18 cellular contexts compared by ENCODE assay signal in the genomic region with DNA sequence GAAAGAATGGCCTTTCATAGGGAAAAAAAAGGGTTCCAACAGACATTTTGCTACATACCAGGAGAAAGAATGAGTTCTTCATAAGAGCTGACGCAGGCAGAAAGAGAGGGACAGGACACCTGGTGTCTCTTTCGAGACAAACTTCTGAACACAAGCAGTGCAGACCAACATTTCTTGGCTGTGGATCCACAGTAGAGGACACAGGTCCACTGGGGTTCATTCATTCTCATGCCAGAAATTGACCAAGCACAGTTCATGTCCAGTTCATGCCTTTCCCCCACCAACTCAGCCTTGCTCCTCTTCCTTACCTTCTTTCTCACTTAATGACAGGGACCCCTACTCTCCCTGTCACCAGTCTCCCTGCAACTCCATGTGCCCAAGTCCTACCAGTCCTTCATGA.
DNase-seq lines count a peak whose midpoint lies in the region; ATAC-seq and TF ChIP-seq lines count a peak whose summit lies in the region.
"Had no signal": no experiment of that assay in that cellular context is flagged by ENCODE, and none has a peak within 500 bp of the region (broad histone marks: within the 10 kb centered on the region; RNA-seq: fewer than 3 reads in every experiment).

No MANE protein-coding gene starts in this region.

- H2AFZ ChIP-seq in OCI-LY3 (ENCODE audit: low read depth, low read length), result no peak overlapping the region

- no peak for TF ChIP-seq CTCF in OCI-LY3 (IDR thresholded peaks at IDR 0.05; ENCODE audit: low read depth, low read length)
- no peak for TF ChIP-seq CTCF in CD8-positive, alpha-beta T cell (IDR thresholded peaks at IDR 0.05)

- H3K27me3 Mint-ChIP-seq in CD8-positive, alpha-beta T cell (ENCODE audit: low read depth), result peaks cover 2% of the 10 kb centered on the region
- H3K27me3 Mint-ChIP-seq: B cell; CD4-positive, alpha-beta T cell had no signal

- no peaks in the 10 kb centered on the region for H3K9me3 ChIP-seq in OCI-LY3 (ENCODE audit: insufficient read depth, low read length)
- H3K9me3 ChIP-seq in SK-N-MC (ENCODE audit: low read depth, low read length), result no peaks in the 10 kb centered on the region
- H3K9me3 ChIP-seq in CD8-positive, alpha-beta T cell (ENCODE audit: low read length), result no peaks in the 10 kb centered on the region
- H3K9me3 ChIP-seq: BLaER1, HAP-1 had no signal

- H4K20me1 ChIP-seq in OCI-LY3 (ENCODE audit: insufficient read depth, low read length), result no peaks in the 10 kb centered on the region
- H4K20me1 ChIP-seq: BLaER1 had no signal

- H3K27ac ChIP-seq in OCI-LY3 (ENCODE audit: low read length) (peak overlapping the region; percentile 93), SK-N-MC (peak overlapping the region; percentile 38; the same call in 1 of the 2 replicates), rectal smooth muscle tissue (ENCODE audit: low read depth, low read length) (peak overlapping the region; percentile 49)
- no peak overlapping the region for H3K27ac ChIP-seq in CD8-positive, alpha-beta T cell (ENCODE audit: low read depth, low read length)
- H3K27ac ChIP-seq: BLaER1 had no signal

- CTCF ChIA-PET in CD8-positive, alpha-beta T cell (lab: Charles Lee), result no interaction called here

- H3K9ac ChIP-seq in OCI-LY3 (ENCODE audit: low read length), result peak overlapping the region; percentile 68
- H3K9ac ChIP-seq in SK-N-MC (ENCODE audit: insufficient read length), result no peak overlapping the region
- no peak overlapping the region for H3K9ac ChIP-seq in rectal smooth muscle tissue (ENCODE audit: low read length)
- H3K9ac ChIP-seq: BLaER1 had no signal

- peaks cover 95% of the 10 kb centered on the region for H3K4me1 ChIP-seq in OCI-LY3 (ENCODE audit: low read length)
- H3K4me1 ChIP-seq in rectal smooth muscle tissue (ENCODE audit: control insufficient read depth, insufficient read depth, low read length), result peaks cover 8% of the 10 kb centered on the region
- no peaks in the 10 kb centered on the region for H3K4me1 ChIP-seq in CD8-positive, alpha-beta T cell (ENCODE audit: insufficient read depth, low read length)
- H3K4me1 ChIP-seq: BLaER1, HAP-1 had no signal

- H3K4me3 ChIP-seq in OCI-LY3 (ENCODE audit: low read length) (no peak overlapping the region), SK-N-MC (no peak overlapping the region), rectal smooth muscle tissue (ENCODE audit: low read length) (no peak overlapping the region)
- H3K4me3 ChIP-seq in CD8-positive, alpha-beta T cell (ENCODE audit: low read depth, low read length), result no peak overlapping the region
- H3K4me3 ChIP-seq: BLaER1, HAP-1 had no signal

- POLR2A ChIA-PET in CD8-positive, alpha-beta T cell (lab: Charles Lee), result no interaction called here

- DNase-seq in SK-N-MC (ENCODE audit: low read depth, low spot score) (no peak), left lobe of liver (ENCODE audit: low spot score) (peak; percentile 77), GDM1 (lab: John Stamatoyannopoulos, UW) (no peak)
- DNase-seq in activated naive CD4-positive, alpha-beta T cell treated with Interleukin-2 at 50 U/mL for 16 hours, result no peak
- no peak for DNase-seq in CD8-positive, alpha-beta T cell
- DNase-seq: Calu3; CD4-positive, alpha-beta T cell; DMS53; DMS79 treated with DMSO at 0.1 percent for 48 hours; GOT3; HFFc6 had no signal

- H3K9me3 Mint-ChIP-seq in CD8-positive, alpha-beta T cell, result no peaks in the 10 kb centered on the region
- H3K9me3 Mint-ChIP-seq: CD4-positive, alpha-beta T cell; HFFc6 had no signal

- ATAC-seq in left lobe of liver, result peak; percentile 83
- ATAC-seq in CD8-positive, alpha-beta T cell, result no peak
- ATAC-seq in GM21786 (IDR thresholded peaks at IDR 0.05; ENCODE audit: unreplicated experiment), result no peak

- no peaks in the 10 kb centered on the region for H3K79me2 ChIP-seq in OCI-LY3 (ENCODE audit: low read length)

- no peaks in the 10 kb centered on the region for H3K27me3 ChIP-seq in OCI-LY3 (ENCODE audit: low read depth, low read length)
- H3K27me3 ChIP-seq in rectal smooth muscle tissue (ENCODE audit: control insufficient read depth, insufficient read depth, low read length), result no peaks in the 10 kb centered on the region
- no peaks in the 10 kb centered on the region for H3K27me3 ChIP-seq in CD8-positive, alpha-beta T cell (ENCODE audit: insufficient read depth, low read length)
- H3K27me3 ChIP-seq: BLaER1 had no signal

- intact Hi-C loops in CD8-positive, alpha-beta T cell (cut with DNase I, micrococcal nuclease), result no loop called here

- no peaks in the 10 kb centered on the region for H3K36me3 ChIP-seq in OCI-LY3 (replicated peaks; ENCODE audit: low read depth, low read length)
- no peaks in the 10 kb centered on the region for H3K36me3 ChIP-seq in SK-N-MC (ENCODE audit: insufficient read depth, low read length)
- no peaks in the 10 kb centered on the region for H3K36me3 ChIP-seq in rectal smooth muscle tissue (ENCODE audit: control insufficient read depth, insufficient read depth, low read length)
- no peaks in the 10 kb centered on the region for H3K36me3 ChIP-seq in CD8-positive, alpha-beta T cell (ENCODE audit: insufficient read depth, low read length)
- H3K36me3 ChIP-seq: BLaER1, HAP-1 had no signal

- no peak overlapping the region for H3K4me3 Mint-ChIP-seq in CD8-positive, alpha-beta T cell
- H3K4me3 Mint-ChIP-seq: B cell; CD14-positive monocyte; CD4-positive, alpha-beta T cell; HFFc6 had no signal

- H3K27ac Mint-ChIP-seq in CD8-positive, alpha-beta T cell, result no peak overlapping the region
- H3K27ac Mint-ChIP-seq: B cell; CD4-positive, alpha-beta T cell; HFFc6 had no signal

- H3K4me1 Mint-ChIP-seq in CD8-positive, alpha-beta T cell (ENCODE audit: low read depth), result no peaks in the 10 kb centered on the region

- H3K36me3 Mint-ChIP-seq in CD8-positive, alpha-beta T cell, result no peaks in the 10 kb centered on the region
- H3K36me3 Mint-ChIP-seq: CD14-positive monocyte had no signal

- H3K4me2 ChIP-seq in OCI-LY3 (ENCODE audit: low read length), result peak overlapping the region; percentile 74
- H3K4me2 ChIP-seq: BLaER1 had no signal
